Comparison of ENCODE assay signal across 16 cellular contexts in the genomic region with DNA sequence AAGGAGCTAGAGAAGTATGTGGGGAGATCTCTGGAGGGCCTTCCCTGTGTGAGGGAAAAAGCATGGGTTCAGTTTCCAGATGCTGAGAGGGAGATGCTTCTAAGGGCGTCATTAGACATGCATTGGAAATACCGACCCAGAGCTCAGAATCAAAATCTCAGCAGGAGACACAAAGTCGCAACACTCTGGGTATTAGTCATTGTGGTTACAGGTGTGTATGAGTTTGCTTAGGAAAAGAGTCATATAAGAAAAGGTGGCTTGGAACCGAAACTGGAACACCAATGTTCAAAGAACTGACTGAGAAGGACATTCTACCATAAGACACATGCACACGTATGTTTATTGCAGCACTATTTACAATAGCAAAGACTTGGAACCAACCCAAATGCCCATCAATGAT.
DNase-seq lines count a peak whose midpoint lies in the region; ATAC-seq, FAIRE-seq and TF ChIP-seq lines count a peak whose summit lies in the region.
"Had no signal": no experiment of that assay in that cellular context is flagged by ENCODE, and none has a peak within 500 bp of the region (broad histone marks: within the 10 kb centered on the region; RNA-seq: fewer than 3 reads in every experiment).

No MANE protein-coding gene starts in this region.

- no peak overlapping the region for H3K4me3 ChIP-seq in upper lobe of right lung
- H3K4me3 ChIP-seq: spleen had no signal

- no peak overlapping the region for H3K27ac ChIP-seq in upper lobe of right lung
- H3K27ac ChIP-seq: spleen, VCaP had no signal

- no peaks in the 10 kb centered on the region for H3K4me1 ChIP-seq in upper lobe of right lung
- H3K4me1 ChIP-seq: spleen had no signal

- TF ChIP-seq POLR2A in GM12891 (IDR thresholded peaks at IDR 0.05; ENCODE audit: low read depth, low read length), result no peak

- no peaks in the 10 kb centered on the region for H3K36me3 ChIP-seq in upper lobe of right lung
- H3K36me3 ChIP-seq: spleen had no signal

- intact Hi-C loops in upper lobe of right lung (cut with DNase I), result no loop called here

- H3K27me3 ChIP-seq in upper lobe of right lung, result no peaks in the 10 kb centered on the region
- H3K27me3 ChIP-seq: spleen had no signal

- TF ChIP-seq CTCF in upper lobe of right lung (IDR thresholded peaks at IDR 0.05), result no peak

- peak; percentile 53 for ATAC-seq in GM19452 (IDR thresholded peaks at IDR 0.05; ENCODE audit: unreplicated experiment)
- ATAC-seq in HG03103 (IDR thresholded peaks at IDR 0.05; ENCODE audit: low read depth, unreplicated experiment), result peak; percentile 87
- no peak for ATAC-seq in upper lobe of right lung
- no peak for ATAC-seq in HG02885 (IDR thresholded peaks at IDR 0.05; ENCODE audit: poor library complexity, unreplicated experiment)
- ATAC-seq: stimulated activated naive CD8-positive, alpha-beta T cell treated with anti-CD3 and anti-CD28 coated beads, Interleukin-15, amount 100 ng/mL, for 72 hours had no signal

- no peak for FAIRE-seq in GM12891 (lab: Jason Lieb, UNC)
- FAIRE-seq: RCC 7860 had no signal

- DNase-seq in GM12891 (ENCODE audit: insufficient read length, low spot score), result peak; percentile 10
- peak; percentile 15 for DNase-seq in RPMI7951 (ENCODE audit: low read depth)
- DNase-seq in NCI-H2171 treated with DMSO at 0.1 percent for 48 hours (lab: John Stamatoyannopoulos, UW), result no peak
- DNase-seq in ureter (ENCODE audit: low spot score), result no peak
- no peak for DNase-seq in upper lobe of right lung
- DNase-seq: CD4-positive, alpha-beta memory T cell; foreskin melanocyte; NCI-H2081 treated with DMSO at 0.1 percent for 48 hours; NCI-H69; spleen; stimulated activated naive CD8-positive, alpha-beta T cell treated with anti-CD3 and anti-CD28 coated beads, Interleukin-15, amount 100 ng/mL, for 72 hours had no signal

- no peaks in the 10 kb centered on the region for H3K9me3 ChIP-seq in upper lobe of right lung
- H3K9me3 ChIP-seq: spleen had no signal

TF ChIP-seq in GM12891, 5 proteins besides CTCF, POLR2A, EP300 and RAD21:
- TF ChIP-seq TAF1 (IDR thresholded peaks at IDR 0.05; ENCODE audit: low read depth, low read length) (no peak), POU2F2 (IDR thresholded peaks at IDR 0.05; ENCODE audit: low read depth, low read length) (no peak), PAX5 (IDR thresholded peaks at IDR 0.05; ENCODE audit: insufficient read depth, low read length, severe bottlenecking) (no peak), POLR2AphosphoS5 (IDR thresholded peaks at IDR 0.05; ENCODE audit: low read depth, low read length) (no peak), SPI1 (IDR thresholded peaks at IDR 0.05; ENCODE audit: low read depth, low read length) (no peak)

Comparison
In these comparisons a context has a peak if more than half of its experiments do, and no peak if none do; other contexts are left out.
1. DNase-seq: peak in GM12891 (single experiment) and RPMI7951 (single experiment); none in NCI-H2171 treated with DMSO at 0.1 percent for 48 hours (single experiment), ureter (single experiment) and upper lobe of right lung (single experiment).
2. ATAC-seq: peak in GM19452 (single experiment) and HG03103 (single experiment); none in upper lobe of right lung (single experiment) and HG02885 (single experiment).